Comparison of ENCODE assay signal across 13 cellular contexts in genomic region chr4:11397819-11398610, GRCh38. TPM values are rescaled to one million over a fixed set of nuclear protein-coding genes. Genes with fewer than 3 reads are reported as not detected.
DNase-seq lines count a peak whose midpoint lies in the region; ATAC-seq and TF ChIP-seq lines count a peak whose summit lies in the region.
"Had no signal": no experiment of that assay in that cellular context is flagged by ENCODE, and none has a peak within 500 bp of the region (broad histone marks: within the 10 kb centered on the region; RNA-seq: fewer than 3 reads in every experiment).

No MANE protein-coding gene starts in this region.

- H3K18ac ChIP-seq in mesendoderm (ENCODE audit: low read length), result no peak overlapping the region

- H3K79me1 ChIP-seq in mesendoderm (ENCODE audit: low read length), result peaks cover 2% of the 10 kb centered on the region

- no peaks in the 10 kb centered on the region for H3K36me3 ChIP-seq in mesendoderm (ENCODE audit: control insufficient read depth, insufficient read depth, low read length)
- H3K36me3 ChIP-seq in suprapubic skin, result no peaks in the 10 kb centered on the region

- H2BK15ac ChIP-seq in mesendoderm (replicated peaks; ENCODE audit: low read depth), result no peak overlapping the region

- H3K9me3 Mint-ChIP-seq in activated B cell treated with CpG ODN at 0.5 μM for 24 hours, result no peaks in the 10 kb centered on the region

- no peak overlapping the region for H2AK5ac ChIP-seq in mesendoderm (ENCODE audit: low read length)

- no CpG with 5 or more reads among the region's 5 CpGs for WGBS in mesendoderm (ENCODE audit: extremely low coverage, insufficient coverage, low lambda C conversion rate)
- 52% methylated on average over 5 of the region's 5 CpGs for WGBS in suprapubic skin

- intact Hi-C loops in activated B cell treated with CpG ODN at 0.5 μM for 24 hours (cut with micrococcal nuclease) (no loop called here), posterior vena cava (cut with DNase I) (no loop called here)

- DNase-seq in GM20000 (ENCODE audit: low spot score) (peak; percentile 60), activated B cell treated with CpG ODN at 0.5 μM for 24 hours (no peak), NCI-H2171 treated with DMSO at 0.1 percent for 48 hours (lab: John Stamatoyannopoulos, UW) (no peak), posterior vena cava (ENCODE audit: low spot score) (no peak), mesendoderm (no peak), suprapubic skin (ENCODE audit: low spot score in 2 of 2) (no peak)
- DNase-seq: activated naive CD4-positive, alpha-beta T cell treated with anti-CD3 and anti-CD28 coated beads, Interleukin-2, amount 50 U/mL, for 16 hours; NCI-H1417 had no signal

- H3K79me2 ChIP-seq in mesendoderm (ENCODE audit: control insufficient read depth, insufficient read depth, low read length), result no peaks in the 10 kb centered on the region

- TF ChIP-seq CTCF in GM20000 (IDR thresholded peaks at IDR 0.05; ENCODE audit: extremely low read depth, missing control alignments) (no peak), activated B cell treated with CpG ODN at 0.5 μM for 24 hours (IDR thresholded peaks at IDR 0.05) (no peak), suprapubic skin (IDR thresholded peaks at IDR 0.05) (no peak)

- H3K36me3 Mint-ChIP-seq in activated B cell treated with CpG ODN at 0.5 μM for 24 hours (ENCODE audit: low read depth), result peaks cover 47% of the 10 kb centered on the region
- H3K36me3 Mint-ChIP-seq: CD14-positive monocyte had no signal

- H4K5ac ChIP-seq in mesendoderm (ENCODE audit: low read length), result no peak overlapping the region

- TF ChIP-seq EP300 in suprapubic skin (IDR thresholded peaks at IDR 0.05), result no peak

- no peaks in the 10 kb centered on the region for H3K27me3 Mint-ChIP-seq in activated B cell treated with CpG ODN at 0.5 μM for 24 hours

- POLR2A ChIA-PET in activated B cell treated with CpG ODN at 0.5 μM for 24 hours (lab: Charles Lee), result no interaction called here

- H3K23ac ChIP-seq in mesendoderm (ENCODE audit: low read length), result no peak overlapping the region

- H3K4me3 Mint-ChIP-seq in activated B cell treated with CpG ODN at 0.5 μM for 24 hours, result no peak overlapping the region
- H3K4me3 Mint-ChIP-seq: CD14-positive monocyte had no signal

- TF ChIP-seq POLR2A in suprapubic skin (IDR thresholded peaks at IDR 0.05), result no peak

- peaks cover 8% of the 10 kb centered on the region for H3K4me1 ChIP-seq in mesendoderm (ENCODE audit: control insufficient read depth, low read depth, low read length)
- peaks cover 7% of the 10 kb centered on the region for H3K4me1 ChIP-seq in suprapubic skin

- no peaks in the 10 kb centered on the region for H3K27me3 ChIP-seq in mesendoderm (ENCODE audit: insufficient read depth, low read length, poor library complexity)
- no peaks in the 10 kb centered on the region for H3K27me3 ChIP-seq in suprapubic skin

- H3K27ac ChIP-seq in mesendoderm (ENCODE audit: low read depth, low read length) (no peak overlapping the region), suprapubic skin (no peak overlapping the region)
- H3K27ac ChIP-seq: coronary artery had no signal

- no peak overlapping the region for H3K4me3 ChIP-seq in mesendoderm (ENCODE audit: low read length)
- no peak overlapping the region for H3K4me3 ChIP-seq in suprapubic skin
- H3K4me3 ChIP-seq: coronary artery, lung had no signal

- CTCF ChIA-PET in activated B cell treated with CpG ODN at 0.5 μM for 24 hours (lab: Charles Lee), result no interaction called here

- no peak overlapping the region for H3K4me2 ChIP-seq in mesendoderm (ENCODE audit: low read length)

- H4K8ac ChIP-seq in mesendoderm (ENCODE audit: low read depth, low read length), result no peak overlapping the region

- H3K4ac ChIP-seq in mesendoderm (ENCODE audit: low read depth, low read length), result no peak overlapping the region

- ATAC-seq in GM18502 (IDR thresholded peaks at IDR 0.05; ENCODE audit: poor library complexity, unreplicated experiment), result peak; percentile 63
- peak; percentile 60 for ATAC-seq in HG03025 (IDR thresholded peaks at IDR 0.05; ENCODE audit: low FRiP score, unreplicated experiment)
- ATAC-seq in activated B cell treated with CpG ODN at 0.5 μM for 24 hours (ENCODE audit: low read depth), result no peak

- H3K9ac ChIP-seq in mesendoderm (ENCODE audit: low read length), result no peak overlapping the region

- H3K56ac ChIP-seq in mesendoderm (ENCODE audit: low read length), result no peak overlapping the region

- H3K9me3 ChIP-seq in suprapubic skin, result no peaks in the 10 kb centered on the region

- H3K27ac Mint-ChIP-seq in activated B cell treated with CpG ODN at 0.5 μM for 24 hours, result peak overlapping the region; percentile 55

- peaks cover 25% of the 10 kb centered on the region for H3K4me1 Mint-ChIP-seq in activated B cell treated with CpG ODN at 0.5 μM for 24 hours

- no peak overlapping the region for H2BK5ac ChIP-seq in mesendoderm (ENCODE audit: low read length)

- H2BK120ac ChIP-seq in mesendoderm (ENCODE audit: low read depth, low read length), result no peak overlapping the region

RNA-seq across cellular contexts. Expression of gene HS3ST1, which starts 30.7 kb away (rescaled TPM):
- 0.59 and 2.1 TPM in 2 replicates for total RNA-seq in activated B cell treated with CpG ODN at 0.5 μM for 24 hours
- total RNA-seq in posterior vena cava, result 1 to 10 TPM; 3.9 to 5.4 TPM
- 1.2 TPM for polyA plus RNA-seq in mesendoderm (2013, experiment 1 of 2)
- polyA plus RNA-seq in mesendoderm (2013, experiment 2 of 2), result 1.2 TPM
- 1 to 10 TPM in 1 of 4 donors, under 1 TPM in 2, not detected in 1; 0.26 to 2.2 (median 0.40) TPM for total RNA-seq in suprapubic skin
